ENCODE assay signal across 1 cellular context in the genomic region with DNA sequence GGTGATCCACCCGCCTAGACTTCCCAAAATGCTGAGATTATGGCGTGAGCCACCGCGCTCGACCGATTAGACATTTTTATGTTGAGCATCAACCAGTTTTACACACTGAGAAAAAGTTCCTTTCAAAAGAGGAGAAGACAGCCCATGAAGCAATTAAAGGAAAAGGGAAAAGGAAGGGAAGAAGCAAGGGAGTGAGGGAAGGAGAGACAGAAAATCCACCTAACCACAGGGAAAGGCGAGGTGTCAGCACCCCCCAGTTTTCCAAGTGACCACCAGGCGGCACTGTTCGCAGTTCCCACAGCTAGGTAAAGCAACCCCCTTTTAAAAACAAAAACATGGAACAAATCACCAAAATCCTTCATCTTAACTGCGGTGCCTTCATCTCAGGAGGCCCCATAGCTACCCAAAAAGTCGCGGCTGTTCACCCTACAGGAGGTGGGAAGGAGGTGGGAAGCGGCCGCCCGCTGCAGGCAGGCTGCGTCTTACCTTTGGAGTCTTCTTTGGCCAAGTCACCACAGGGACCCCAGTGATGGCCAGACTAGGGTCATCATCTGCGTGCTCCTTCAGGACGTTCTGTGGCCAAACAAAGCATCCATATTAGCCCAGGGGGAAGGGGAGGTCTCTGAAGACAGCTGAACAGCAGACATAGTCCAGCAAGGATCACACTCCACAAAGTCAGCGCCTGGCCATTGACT.
TF ChIP-seq lines count a peak whose summit lies in the region.

No MANE protein-coding gene starts in this region.

TF ChIP-seq in HCT116, 20 proteins besides CTCF, POLR2A, EP300 and RAD21 (continued from another document):
- no peak for TF ChIP-seq CEBPB (IDR thresholded peaks at IDR 0.05; ENCODE audit: low read depth)
- no peak for TF ChIP-seq CBX3 (IDR thresholded peaks at IDR 0.05; ENCODE audit: low read depth)
- no peak for TF ChIP-seq FOSL1 (IDR thresholded peaks at IDR 0.05; ENCODE audit: low read depth)
- no peak for TF ChIP-seq TCF7L2 (IDR thresholded peaks at IDR 0.05; ENCODE audit: borderline replicate concordance, extremely low read depth, insufficient read depth, insufficient read length)
- no peak for TF ChIP-seq SIN3A (IDR thresholded peaks at IDR 0.05; ENCODE audit: low read depth)
- no peak for TF ChIP-seq EGR1 (IDR thresholded peaks at IDR 0.05; ENCODE audit: low read depth)
- no peak for TF ChIP-seq ZFX (IDR thresholded peaks at IDR 0.05)
- TF ChIP-seq ELF1 (IDR thresholded peaks at IDR 0.05; ENCODE audit: borderline replicate concordance, low read depth): no peak
- TF ChIP-seq SP1 (IDR thresholded peaks at IDR 0.05; ENCODE audit: low read depth): no peak
- TF ChIP-seq EZH2 (IDR thresholded peaks at IDR 0.05): no peak
